1 cellular context compared by ENCODE assay signal in genomic region chr12:116406529-116406928, GRCh38.
TF ChIP-seq lines count a peak whose summit lies in the region.

No MANE protein-coding gene starts in this region.

TF ChIP-seq in HEK293, 187 proteins besides CTCF, POLR2A, EP300 and RAD21 (continued from another document and continues in another):
- TF ChIP-seq ZSCAN18 (tag by site-specific recombination; IDR thresholded peaks at IDR 0.05): 0 out of 2 replicates have a peak, but pooled peaks have one; percentile 9
- TF ChIP-seq, protein P1, sequence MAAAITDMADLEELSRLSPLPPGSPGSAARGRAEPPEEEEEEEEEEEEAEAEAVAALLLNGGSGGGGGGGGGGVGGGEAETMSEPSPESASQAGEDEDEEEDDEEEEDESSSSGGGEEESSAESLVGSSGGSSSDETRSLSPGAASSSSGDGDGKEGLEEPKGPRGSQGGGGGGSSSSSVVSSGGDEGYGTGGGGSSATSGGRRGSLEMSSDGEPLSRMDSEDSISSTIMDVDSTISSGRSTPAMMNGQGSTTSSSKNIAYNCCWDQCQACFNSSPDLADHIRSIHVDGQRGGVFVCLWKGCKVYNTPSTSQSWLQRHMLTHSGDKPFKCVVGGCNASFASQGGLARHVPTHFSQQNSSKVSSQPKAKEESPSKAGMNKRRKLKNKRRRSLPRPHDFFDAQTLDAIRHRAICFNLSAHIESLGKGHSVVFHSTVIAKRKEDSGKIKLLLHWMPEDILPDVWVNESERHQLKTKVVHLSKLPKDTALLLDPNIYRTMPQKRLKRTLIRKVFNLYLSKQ (tag by site-specific recombination; IDR thresholded peaks at IDR 0.05; ENCODE audit: borderline replicate concordance): no peak
- TF ChIP-seq GLIS1 (tag by site-specific recombination; IDR thresholded peaks at IDR 0.05): peak; percentile 89
- TF ChIP-seq, protein P2, sequence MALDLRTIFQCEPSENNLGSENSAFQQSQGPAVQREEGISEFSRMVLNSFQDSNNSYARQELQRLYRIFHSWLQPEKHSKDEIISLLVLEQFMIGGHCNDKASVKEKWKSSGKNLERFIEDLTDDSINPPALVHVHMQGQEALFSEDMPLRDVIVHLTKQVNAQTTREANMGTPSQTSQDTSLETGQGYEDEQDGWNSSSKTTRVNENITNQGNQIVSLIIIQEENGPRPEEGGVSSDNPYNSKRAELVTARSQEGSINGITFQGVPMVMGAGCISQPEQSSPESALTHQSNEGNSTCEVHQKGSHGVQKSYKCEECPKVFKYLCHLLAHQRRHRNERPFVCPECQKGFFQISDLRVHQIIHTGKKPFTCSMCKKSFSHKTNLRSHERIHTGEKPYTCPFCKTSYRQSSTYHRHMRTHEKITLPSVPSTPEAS (tag by site-specific recombination; IDR thresholded peaks at IDR 0.05): no peak
- TF ChIP-seq ZNF19 (tag by site-specific recombination; IDR thresholded peaks at IDR 0.05; ENCODE audit: low read depth): no peak
- peak; percentile 49; the same call in 1 of the 2 replicates for TF ChIP-seq BCL11B (tag by site-specific recombination; IDR thresholded peaks at IDR 0.05; ENCODE audit: low read depth)
- peak; percentile 85 for TF ChIP-seq ZIC2 (tag by site-specific recombination; IDR thresholded peaks at IDR 0.05)
- TF ChIP-seq, protein P3, sequence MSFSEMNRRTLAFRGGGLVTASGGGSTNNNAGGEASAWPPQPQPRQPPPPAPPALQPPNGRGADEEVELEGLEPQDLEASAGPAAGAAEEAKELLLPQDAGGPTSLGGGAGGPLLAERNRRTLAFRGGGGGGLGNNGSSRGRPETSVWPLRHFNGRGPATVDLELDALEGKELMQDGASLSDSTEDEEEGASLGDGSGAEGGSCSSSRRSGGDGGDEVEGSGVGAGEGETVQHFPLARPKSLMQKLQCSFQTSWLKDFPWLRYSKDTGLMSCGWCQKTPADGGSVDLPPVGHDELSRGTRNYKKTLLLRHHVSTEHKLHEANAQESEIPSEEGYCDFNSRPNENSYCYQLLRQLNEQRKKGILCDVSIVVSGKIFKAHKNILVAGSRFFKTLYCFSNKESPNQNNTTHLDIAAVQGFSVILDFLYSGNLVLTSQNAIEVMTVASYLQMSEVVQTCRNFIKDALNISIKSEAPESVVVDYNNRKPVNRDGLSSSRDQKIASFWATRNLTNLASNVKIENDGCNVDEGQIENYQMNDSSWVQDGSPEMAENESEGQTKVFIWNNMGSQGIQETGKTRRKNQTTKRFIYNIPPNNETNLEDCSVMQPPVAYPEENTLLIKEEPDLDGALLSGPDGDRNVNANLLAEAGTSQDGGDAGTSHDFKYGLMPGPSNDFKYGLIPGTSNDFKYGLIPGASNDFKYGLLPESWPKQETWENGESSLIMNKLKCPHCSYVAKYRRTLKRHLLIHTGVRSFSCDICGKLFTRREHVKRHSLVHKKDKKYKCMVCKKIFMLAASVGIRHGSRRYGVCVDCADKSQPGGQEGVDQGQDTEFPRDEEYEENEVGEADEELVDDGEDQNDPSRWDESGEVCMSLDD (tag by site-specific recombination; IDR thresholded peaks at IDR 0.05): no peak
- TF ChIP-seq ZNF48 (tag by site-specific recombination; IDR thresholded peaks at IDR 0.05): no peak
- TF ChIP-seq KLF10 (tag by site-specific recombination; IDR thresholded peaks at IDR 0.05): no peak
- TF ChIP-seq ZNF324 (tag by site-specific recombination; IDR thresholded peaks at IDR 0.05): peak; percentile 95
- no peak; the same call in 1 of the 2 replicates for TF ChIP-seq ZNF501 (tag by site-specific recombination; IDR thresholded peaks at IDR 0.05)
- no peak for TF ChIP-seq ZNF707 (tag by site-specific recombination; IDR thresholded peaks at IDR 0.05)
- TF ChIP-seq ZNF629 (tag by site-specific recombination; IDR thresholded peaks at IDR 0.05): peak; percentile 84
- TF ChIP-seq ZNF221 (tag by site-specific recombination; IDR thresholded peaks at IDR 0.05; ENCODE audit: borderline replicate concordance): no peak
- TF ChIP-seq ZNF514 (tag by site-specific recombination; IDR thresholded peaks at IDR 0.05): no peak
- TF ChIP-seq ZNF677 (tag by site-specific recombination; IDR thresholded peaks at IDR 0.05): no peak
- no peak for TF ChIP-seq ZBTB7A (tag by site-specific recombination; IDR thresholded peaks at IDR 0.05; ENCODE audit: low read depth)
- no peak for TF ChIP-seq ZBTB1 (tag by site-specific recombination; IDR thresholded peaks at IDR 0.05)
- TF ChIP-seq ZNF596 (tag by site-specific recombination; IDR thresholded peaks at IDR 0.05): no peak
- no peak for TF ChIP-seq ZNF426 (tag by site-specific recombination; IDR thresholded peaks at IDR 0.05)
- TF ChIP-seq, protein P4, sequence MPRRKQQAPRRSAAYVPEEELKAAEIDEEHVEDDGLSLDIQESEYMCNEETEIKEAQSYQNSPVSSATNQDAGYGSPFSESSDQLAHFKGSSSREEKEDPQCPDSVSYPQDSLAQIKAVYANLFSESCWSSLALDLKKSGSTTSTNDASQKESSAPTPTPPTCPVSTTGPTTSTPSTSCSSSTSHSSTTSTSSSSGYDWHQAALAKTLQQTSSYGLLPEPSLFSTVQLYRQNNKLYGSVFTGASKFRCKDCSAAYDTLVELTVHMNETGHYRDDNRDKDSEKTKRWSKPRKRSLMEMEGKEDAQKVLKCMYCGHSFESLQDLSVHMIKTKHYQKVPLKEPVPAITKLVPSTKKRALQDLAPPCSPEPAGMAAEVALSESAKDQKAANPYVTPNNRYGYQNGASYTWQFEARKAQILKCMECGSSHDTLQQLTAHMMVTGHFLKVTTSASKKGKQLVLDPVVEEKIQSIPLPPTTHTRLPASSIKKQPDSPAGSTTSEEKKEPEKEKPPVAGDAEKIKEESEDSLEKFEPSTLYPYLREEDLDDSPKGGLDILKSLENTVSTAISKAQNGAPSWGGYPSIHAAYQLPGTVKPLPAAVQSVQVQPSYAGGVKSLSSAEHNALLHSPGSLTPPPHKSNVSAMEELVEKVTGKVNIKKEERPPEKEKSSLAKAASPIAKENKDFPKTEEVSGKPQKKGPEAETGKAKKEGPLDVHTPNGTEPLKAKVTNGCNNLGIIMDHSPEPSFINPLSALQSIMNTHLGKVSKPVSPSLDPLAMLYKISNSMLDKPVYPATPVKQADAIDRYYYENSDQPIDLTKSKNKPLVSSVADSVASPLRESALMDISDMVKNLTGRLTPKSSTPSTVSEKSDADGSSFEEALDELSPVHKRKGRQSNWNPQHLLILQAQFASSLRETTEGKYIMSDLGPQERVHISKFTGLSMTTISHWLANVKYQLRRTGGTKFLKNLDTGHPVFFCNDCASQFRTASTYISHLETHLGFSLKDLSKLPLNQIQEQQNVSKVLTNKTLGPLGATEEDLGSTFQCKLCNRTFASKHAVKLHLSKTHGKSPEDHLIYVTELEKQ (tag by site-specific recombination; IDR thresholded peaks at IDR 0.05; ENCODE audit: borderline replicate concordance): peak; percentile 91
- no peak for TF ChIP-seq ZNF350 (tag by site-specific recombination; IDR thresholded peaks at IDR 0.05)
- TF ChIP-seq ZNF548 (tag by site-specific recombination; IDR thresholded peaks at IDR 0.05): no peak
- TF ChIP-seq, protein P5, sequence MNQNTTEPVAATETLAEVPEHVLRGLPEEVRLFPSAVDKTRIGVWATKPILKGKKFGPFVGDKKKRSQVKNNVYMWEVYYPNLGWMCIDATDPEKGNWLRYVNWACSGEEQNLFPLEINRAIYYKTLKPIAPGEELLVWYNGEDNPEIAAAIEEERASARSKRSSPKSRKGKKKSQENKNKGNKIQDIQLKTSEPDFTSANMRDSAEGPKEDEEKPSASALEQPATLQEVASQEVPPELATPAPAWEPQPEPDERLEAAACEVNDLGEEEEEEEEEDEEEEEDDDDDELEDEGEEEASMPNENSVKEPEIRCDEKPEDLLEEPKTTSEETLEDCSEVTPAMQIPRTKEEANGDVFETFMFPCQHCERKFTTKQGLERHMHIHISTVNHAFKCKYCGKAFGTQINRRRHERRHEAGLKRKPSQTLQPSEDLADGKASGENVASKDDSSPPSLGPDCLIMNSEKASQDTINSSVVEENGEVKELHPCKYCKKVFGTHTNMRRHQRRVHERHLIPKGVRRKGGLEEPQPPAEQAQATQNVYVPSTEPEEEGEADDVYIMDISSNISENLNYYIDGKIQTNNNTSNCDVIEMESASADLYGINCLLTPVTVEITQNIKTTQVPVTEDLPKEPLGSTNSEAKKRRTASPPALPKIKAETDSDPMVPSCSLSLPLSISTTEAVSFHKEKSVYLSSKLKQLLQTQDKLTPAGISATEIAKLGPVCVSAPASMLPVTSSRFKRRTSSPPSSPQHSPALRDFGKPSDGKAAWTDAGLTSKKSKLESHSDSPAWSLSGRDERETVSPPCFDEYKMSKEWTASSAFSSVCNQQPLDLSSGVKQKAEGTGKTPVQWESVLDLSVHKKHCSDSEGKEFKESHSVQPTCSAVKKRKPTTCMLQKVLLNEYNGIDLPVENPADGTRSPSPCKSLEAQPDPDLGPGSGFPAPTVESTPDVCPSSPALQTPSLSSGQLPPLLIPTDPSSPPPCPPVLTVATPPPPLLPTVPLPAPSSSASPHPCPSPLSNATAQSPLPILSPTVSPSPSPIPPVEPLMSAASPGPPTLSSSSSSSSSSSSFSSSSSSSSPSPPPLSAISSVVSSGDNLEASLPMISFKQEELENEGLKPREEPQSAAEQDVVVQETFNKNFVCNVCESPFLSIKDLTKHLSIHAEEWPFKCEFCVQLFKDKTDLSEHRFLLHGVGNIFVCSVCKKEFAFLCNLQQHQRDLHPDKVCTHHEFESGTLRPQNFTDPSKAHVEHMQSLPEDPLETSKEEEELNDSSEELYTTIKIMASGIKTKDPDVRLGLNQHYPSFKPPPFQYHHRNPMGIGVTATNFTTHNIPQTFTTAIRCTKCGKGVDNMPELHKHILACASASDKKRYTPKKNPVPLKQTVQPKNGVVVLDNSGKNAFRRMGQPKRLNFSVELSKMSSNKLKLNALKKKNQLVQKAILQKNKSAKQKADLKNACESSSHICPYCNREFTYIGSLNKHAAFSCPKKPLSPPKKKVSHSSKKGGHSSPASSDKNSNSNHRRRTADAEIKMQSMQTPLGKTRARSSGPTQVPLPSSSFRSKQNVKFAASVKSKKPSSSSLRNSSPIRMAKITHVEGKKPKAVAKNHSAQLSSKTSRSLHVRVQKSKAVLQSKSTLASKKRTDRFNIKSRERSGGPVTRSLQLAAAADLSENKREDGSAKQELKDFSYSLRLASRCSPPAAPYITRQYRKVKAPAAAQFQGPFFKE (tag by site-specific recombination; IDR thresholded peaks at IDR 0.05; ENCODE audit: borderline replicate concordance): no peak
- no peak for TF ChIP-seq ZNF112 (tag by site-specific recombination; IDR thresholded peaks at IDR 0.05)
- TF ChIP-seq, protein P6, sequence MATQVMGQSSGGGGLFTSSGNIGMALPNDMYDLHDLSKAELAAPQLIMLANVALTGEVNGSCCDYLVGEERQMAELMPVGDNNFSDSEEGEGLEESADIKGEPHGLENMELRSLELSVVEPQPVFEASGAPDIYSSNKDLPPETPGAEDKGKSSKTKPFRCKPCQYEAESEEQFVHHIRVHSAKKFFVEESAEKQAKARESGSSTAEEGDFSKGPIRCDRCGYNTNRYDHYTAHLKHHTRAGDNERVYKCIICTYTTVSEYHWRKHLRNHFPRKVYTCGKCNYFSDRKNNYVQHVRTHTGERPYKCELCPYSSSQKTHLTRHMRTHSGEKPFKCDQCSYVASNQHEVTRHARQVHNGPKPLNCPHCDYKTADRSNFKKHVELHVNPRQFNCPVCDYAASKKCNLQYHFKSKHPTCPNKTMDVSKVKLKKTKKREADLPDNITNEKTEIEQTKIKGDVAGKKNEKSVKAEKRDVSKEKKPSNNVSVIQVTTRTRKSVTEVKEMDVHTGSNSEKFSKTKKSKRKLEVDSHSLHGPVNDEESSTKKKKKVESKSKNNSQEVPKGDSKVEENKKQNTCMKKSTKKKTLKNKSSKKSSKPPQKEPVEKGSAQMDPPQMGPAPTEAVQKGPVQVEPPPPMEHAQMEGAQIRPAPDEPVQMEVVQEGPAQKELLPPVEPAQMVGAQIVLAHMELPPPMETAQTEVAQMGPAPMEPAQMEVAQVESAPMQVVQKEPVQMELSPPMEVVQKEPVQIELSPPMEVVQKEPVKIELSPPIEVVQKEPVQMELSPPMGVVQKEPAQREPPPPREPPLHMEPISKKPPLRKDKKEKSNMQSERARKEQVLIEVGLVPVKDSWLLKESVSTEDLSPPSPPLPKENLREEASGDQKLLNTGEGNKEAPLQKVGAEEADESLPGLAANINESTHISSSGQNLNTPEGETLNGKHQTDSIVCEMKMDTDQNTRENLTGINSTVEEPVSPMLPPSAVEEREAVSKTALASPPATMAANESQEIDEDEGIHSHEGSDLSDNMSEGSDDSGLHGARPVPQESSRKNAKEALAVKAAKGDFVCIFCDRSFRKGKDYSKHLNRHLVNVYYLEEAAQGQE (tag by site-specific recombination; IDR thresholded peaks at IDR 0.05): 0 out of 2 replicates have a peak, but pooled peaks have one; percentile 21
- TF ChIP-seq ZFP3 (tag by site-specific recombination; IDR thresholded peaks at IDR 0.05; ENCODE audit: low read depth): no peak
- no peak; the same call in 1 of the 2 replicates for TF ChIP-seq ZNF121 (tag by site-specific recombination; IDR thresholded peaks at IDR 0.05)
- peak; percentile 86 for TF ChIP-seq OSR2 (tag by site-specific recombination; IDR thresholded peaks at IDR 0.05)
- TF ChIP-seq ZNF513 (tag by site-specific recombination; IDR thresholded peaks at IDR 0.05): no peak
